Comparison of ENCODE assay signal across 19 cellular contexts in the genomic region with DNA sequence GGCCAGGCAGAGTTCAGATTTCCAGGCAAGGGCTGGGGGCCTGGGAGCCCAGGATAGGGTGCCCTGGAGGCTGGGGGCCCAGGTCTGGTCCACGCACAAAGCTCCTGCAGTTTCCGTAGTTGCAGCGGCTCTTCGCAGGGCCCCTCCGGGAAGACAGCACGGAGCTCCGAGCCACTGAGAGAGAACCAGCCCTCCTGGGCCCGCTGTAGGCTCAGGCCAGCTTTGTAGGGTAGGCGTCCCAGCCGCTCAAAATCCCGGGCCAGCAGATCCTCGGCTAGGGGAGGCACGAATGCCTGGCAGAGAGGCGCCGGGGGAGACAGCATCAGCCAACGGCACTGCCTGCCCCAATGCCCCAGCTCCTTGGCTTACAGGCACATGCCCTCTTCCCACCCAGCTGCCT. TPM values are rescaled to one million over a fixed set of nuclear protein-coding genes. Genes with fewer than 3 reads are reported as not detected.
DNase-seq lines count a peak whose midpoint lies in the region; ATAC-seq, FAIRE-seq and TF ChIP-seq lines count a peak whose summit lies in the region.
"Had no signal": no experiment of that assay in that cellular context is flagged by ENCODE, and none has a peak within 500 bp of the region (broad histone marks: within the 10 kb centered on the region; RNA-seq: fewer than 3 reads in every experiment).

No MANE protein-coding gene starts in this region.

- no peak for DNase-seq in GM23338 (ENCODE audit: low spot score)
- DNase-seq in IMR-90 = no peak
- peak; percentile 63 for DNase-seq in kidney
- DNase-seq in stimulated activated effector memory CD8-positive, alpha-beta T cell treated with anti-CD3 and anti-CD28 coated beads, Interleukin-12 subunit alpha, Interleukin-12 subunit beta, amount 100 ng/mL, for 72 hours (ENCODE audit: low spot score in 2 of 2) = no peak
- DNase-seq in small intestine = no peak
- DNase-seq in effector CD4-positive, alpha-beta T cell = no peak
- DNase-seq: 8988T; CD4-positive, alpha-beta memory T cell; DMS153; DMS79; GDM1; HCEC 1CT had no signal

- H3K4me1 ChIP-seq in GM23338 (ENCODE audit: insufficient read depth) = peaks cover 4% of the 10 kb centered on the region; the same call in 1 of the 2 replicates
- peaks cover 8% of the 10 kb centered on the region; the same call in 1 of the 2 replicates for H3K4me1 ChIP-seq in IMR-90 (ENCODE audit: control insufficient read depth, insufficient read depth, low read length)
- peaks cover 0 to 3% of the 10 kb centered on the region in 2 donors for H3K4me1 ChIP-seq in kidney (ENCODE audit: control insufficient read depth in 1 of 2, insufficient read depth in 1 of 2, low read depth in 1 of 2, low read length in 2 of 2)
- H3K4me1 ChIP-seq in small intestine (ENCODE audit: control insufficient read depth in 2 of 2, insufficient read depth in 1 of 2, low read depth in 1 of 2, low read length in 1 of 2) = no peaks in the 10 kb centered on the region
- H3K4me1 ChIP-seq: BLaER1 had no signal

- H3K4me3 ChIP-seq in GM23338 (no peak overlapping the region), IMR-90 (ENCODE audit: insufficient read depth, low read depth, low read length) (no peak overlapping the region), kidney (ENCODE audit: low read length in 2 of 2) (no peak overlapping the region), small intestine (ENCODE audit: low read depth in 1 of 2, low read length in 2 of 2) (no peak overlapping the region)
- H3K4me3 ChIP-seq: BLaER1 had no signal

- H2AK5ac ChIP-seq in IMR-90 (ENCODE audit: low read depth, low read length) = no peak overlapping the region

- no peak overlapping the region for H2BK15ac ChIP-seq in IMR-90 (ENCODE audit: low read depth, low read length)

- H4K91ac ChIP-seq in IMR-90 (ENCODE audit: insufficient read depth, low read depth, low read length) = no peak overlapping the region

- no peak overlapping the region for H2BK20ac ChIP-seq in IMR-90 (ENCODE audit: low read depth, low read length)

- H3K56ac ChIP-seq in IMR-90 (ENCODE audit: extremely low read depth, insufficient read depth, low read length) = no peak overlapping the region

- H3K27me3 ChIP-seq in GM23338 (ENCODE audit: insufficient read depth) (no peaks in the 10 kb centered on the region), IMR-90 (ENCODE audit: control insufficient read depth, insufficient read depth, low read length) (no peaks in the 10 kb centered on the region), small intestine (ENCODE audit: control insufficient read depth in 2 of 2, insufficient read depth in 2 of 2, low read length in 2 of 2) (no peaks in the 10 kb centered on the region)
- H3K27me3 ChIP-seq: BLaER1 had no signal

- H2AFZ ChIP-seq in GM23338 (no peak overlapping the region), IMR-90 (replicated peaks; ENCODE audit: low read length, poor library complexity) (no peak overlapping the region)

- no peak overlapping the region for H3K23ac ChIP-seq in IMR-90 (ENCODE audit: low read depth, low read length)

- H4K5ac ChIP-seq in IMR-90 (ENCODE audit: low read depth, low read length) = no peak overlapping the region

- H3K9ac ChIP-seq in IMR-90 (ENCODE audit: low read depth, low read length) (no peak overlapping the region), kidney (ENCODE audit: low read length in 2 of 2) (no peak overlapping the region)
- H3K9ac ChIP-seq: BLaER1 had no signal

- POLR2A ChIA-PET in IMR-90 (lab: Charles Lee; ENCODE audit: unreplicated experiment) = interaction anchor here (0.6 kb wide), 1 partner anchor 219 kb away, joined by 3 read pairs; no protein-coding TSS in a partner anchor

- H3K9me2 ChIP-seq in GM23338 (ENCODE audit: insufficient read depth) = no peaks in the 10 kb centered on the region

- ATAC-seq in GM23338 (peak; percentile 8; the same call in 2 of the 3 replicates), IMR-90 (ENCODE audit: low read depth) (no peak), HG03457 (IDR thresholded peaks at IDR 0.05; ENCODE audit: unreplicated experiment) (no peak)
- no peak for ATAC-seq in stimulated activated effector memory CD8-positive, alpha-beta T cell treated with anti-CD3 and anti-CD28 coated beads, Interleukin-12 subunit alpha, Interleukin-12 subunit beta, amount 100 ng/mL, for 72 hours
- ATAC-seq: HepG2 had no signal

- peaks cover 18% of the 10 kb centered on the region for H3K27me3 Mint-ChIP-seq in GM23338 (ENCODE audit: insufficient read depth, low read depth, poor library complexity)
- H3K27me3 Mint-ChIP-seq: CD4-positive, alpha-beta memory T cell had no signal

- H3K36me3 ChIP-seq in GM23338 (ENCODE audit: insufficient read depth) (no peaks in the 10 kb centered on the region; the same call in 1 of the 2 replicates), IMR-90 (ENCODE audit: control insufficient read depth, insufficient read depth, low read length) (peaks cover 89% of the 10 kb centered on the region), kidney (ENCODE audit: control insufficient read depth in 1 of 2, insufficient read depth in 2 of 2, low read length in 2 of 2) (peaks cover 51 to 72% of the 10 kb centered on the region in 2 donors), small intestine (ENCODE audit: control insufficient read depth in 2 of 2, insufficient read depth in 2 of 2, low read length in 2 of 2) (peaks cover 30 to 38% of the 10 kb centered on the region in 2 donors)

- H3K4ac ChIP-seq in IMR-90 (ENCODE audit: low read depth, low read length) = no peak overlapping the region

- H3K79me2 ChIP-seq in GM23338 (replicated peaks; ENCODE audit: insufficient read depth) = no peaks in the 10 kb centered on the region

- H4K8ac ChIP-seq in IMR-90 (ENCODE audit: low read depth in 2 of 2, low read length in 2 of 2) = no peak overlapping the region

- H4K20me1 ChIP-seq in GM23338 (replicated peaks; ENCODE audit: insufficient read depth) (no peaks in the 10 kb centered on the region), IMR-90 (ENCODE audit: insufficient read depth, low read length) (peaks cover 10% of the 10 kb centered on the region)

- no TSS peak for BruUV-seq in IMR-90 (replicated peaks; lab: Mats Ljungman, UMichigan)

- H3K14ac ChIP-seq in IMR-90 (replicated peaks; ENCODE audit: low read depth, low read length) = no peak overlapping the region

- 90% methylated on average over 13 of the region's 16 CpGs; no CpG with 5 or more reads in 1 of the 2 experiments for WGBS in IMR-90 (ENCODE audit: extremely low coverage in 2 of 2, insufficient read length in 1 of 2), 2 experiments
- 90 to 96% (median 91%) methylated on average over 16 of the region's 16 CpGs for WGBS in small intestine, 3 donors

- no peak for TF ChIP-seq RAD21 in IMR-90 (IDR thresholded peaks at IDR 0.05; ENCODE audit: low read length)

- peaks cover 47% of the 10 kb centered on the region for H3K36me3 Mint-ChIP-seq in GM23338 (ENCODE audit: low read depth)
- H3K36me3 Mint-ChIP-seq in stimulated activated effector memory CD8-positive, alpha-beta T cell treated with anti-CD3 and anti-CD28 coated beads, Interleukin-12 subunit alpha, Interleukin-12 subunit beta, amount 100 ng/mL, for 72 hours = peaks cover 94% of the 10 kb centered on the region

- no peak overlapping the region; the same call in 1 of the 2 replicates for H3K27ac Mint-ChIP-seq in GM23338
- H3K27ac Mint-ChIP-seq in stimulated activated effector memory CD8-positive, alpha-beta T cell treated with anti-CD3 and anti-CD28 coated beads, Interleukin-12 subunit alpha, Interleukin-12 subunit beta, amount 100 ng/mL, for 72 hours = peak overlapping the region; percentile 63

- H2AK9ac ChIP-seq in IMR-90 (replicated peaks; ENCODE audit: low read depth, low read length, poor library complexity) = peak overlapping the region; percentile 19

- FAIRE-seq in kidney (lab: Jason Lieb, UNC) (no peak), small intestine (lab: Jason Lieb, UNC) (no peak)
- FAIRE-seq: GM12892, GM18507, H1, HepG2 had no signal

- intact Hi-C loops in IMR-90 (cut with micrococcal nuclease) = no loop called here
- intact Hi-C loops in kidney (cut with DNase I) = no loop called here

- CTCF ChIA-PET in IMR-90 (lab: Yijun Ruan, JAX) = no interaction called here

- dilution Hi-C loops in IMR-90 (cut with HindIII; ENCODE audit: low sequenced_read_pairs, unreplicated experiment) = no loop called here

- no peak overlapping the region for H2BK5ac ChIP-seq in IMR-90 (ENCODE audit: low read depth, low read length, poor library complexity, severe bottlenecking)

- H3K4me3 Mint-ChIP-seq in GM23338 = no peak overlapping the region
- no peak overlapping the region for H3K4me3 Mint-ChIP-seq in stimulated activated effector memory CD8-positive, alpha-beta T cell treated with anti-CD3 and anti-CD28 coated beads, Interleukin-12 subunit alpha, Interleukin-12 subunit beta, amount 100 ng/mL, for 72 hours
- H3K4me3 Mint-ChIP-seq: CD14-positive monocyte; CD4-positive, alpha-beta memory T cell had no signal

- peaks cover 9% of the 10 kb centered on the region for H3K4me1 Mint-ChIP-seq in GM23338
- peaks cover 36% of the 10 kb centered on the region for H3K4me1 Mint-ChIP-seq in stimulated activated effector memory CD8-positive, alpha-beta T cell treated with anti-CD3 and anti-CD28 coated beads, Interleukin-12 subunit alpha, Interleukin-12 subunit beta, amount 100 ng/mL, for 72 hours

- no peaks in the 10 kb centered on the region for H3K9me3 Mint-ChIP-seq in GM23338
- no peaks in the 10 kb centered on the region for H3K9me3 Mint-ChIP-seq in stimulated activated effector memory CD8-positive, alpha-beta T cell treated with anti-CD3 and anti-CD28 coated beads, Interleukin-12 subunit alpha, Interleukin-12 subunit beta, amount 100 ng/mL, for 72 hours
- H3K9me3 Mint-ChIP-seq: CD4-positive, alpha-beta memory T cell had no signal

- peaks cover 7% of the 10 kb centered on the region; the same call in 1 of the 2 replicates for H3K9me1 ChIP-seq in IMR-90 (ENCODE audit: insufficient read depth, low read length)

- H3K27ac ChIP-seq in GM23338 (ENCODE audit: low read depth) (no peak overlapping the region), IMR-90 (ENCODE audit: insufficient read depth, low read length) (no peak overlapping the region), kidney (ENCODE audit: low read depth in 2 of 2, low read length in 2 of 2) (no peak overlapping the region), small intestine (ENCODE audit: low read depth in 1 of 2, low read length in 1 of 2) (no peak overlapping the region)
- H3K27ac ChIP-seq: BLaER1 had no signal

- no peaks in the 10 kb centered on the region for H3F3A ChIP-seq in GM23338 (replicated peaks; ENCODE audit: low read depth)

- in situ Hi-C loops in IMR-90 (cut with MboI; ENCODE audit: low sequenced_read_pairs) = no loop called here

- TF ChIP-seq CTCF in GM23338 (conservative IDR thresholded peaks at IDR 0.05; ENCODE audit: low read depth in 2 of 2) (no peak), IMR-90 (conservative IDR thresholded peaks at IDR 0.05; ENCODE audit: low read depth, low read length) (no peak), kidney (IDR thresholded peaks at IDR 0.05; ENCODE audit: borderline replicate concordance, extremely low read depth, insufficient read depth) (no peak)

- H3K9me3 ChIP-seq in IMR-90 (ENCODE audit: control insufficient read depth, insufficient read depth, low read length) (no peaks in the 10 kb centered on the region), kidney (ENCODE audit: control insufficient read depth in 1 of 2, low read length in 2 of 2) (no peaks in the 10 kb centered on the region), small intestine (ENCODE audit: control insufficient read depth, low read depth) (no peaks in the 10 kb centered on the region)
- H3K9me3 ChIP-seq: BLaER1 had no signal

- H3K79me1 ChIP-seq in IMR-90 (ENCODE audit: low read depth in 1 of 2, low read length in 2 of 2) = peaks cover 0 to 22% of the 10 kb centered on the region in 2 experiments; a peak in 1 of 4 replicates

- H2BK120ac ChIP-seq in IMR-90 (ENCODE audit: low read depth, low read length) = no peak overlapping the region

- TF ChIP-seq POLR2A in IMR-90 (IDR thresholded peaks at IDR 0.05; ENCODE audit: low read depth, low read length) = no peak

- no peak overlapping the region for H3K18ac ChIP-seq in IMR-90 (ENCODE audit: low read depth, low read length)

- H3K4me2 ChIP-seq in GM23338 (0 out of 2 replicates have a peak overlapping the region, but pooled peaks have one; percentile 43), IMR-90 (ENCODE audit: low read depth, low read length) (no peak overlapping the region)
- H3K4me2 ChIP-seq: BLaER1 had no signal

RNA-seq across cellular contexts. Expression of a gene that starts 23.6 kb away (rescaled TPM):
- total RNA-seq in GM23338 (2014; rRNA removed; shearing (Covaris generic)) = 8.2 and 16.2 TPM in 2 replicates
- polyA plus RNA-seq in GM23338 (2016; fragmentation: Nextera tagmentation; extraction: Ambion mirVana) (4.1 and 4.3 TPM in 2 replicates), IMR-90 (2012; rRNA removed) (0.02 and 0.06 TPM in 2 replicates), kidney (ENCODE audit: insufficient read depth, low read depth, low replicate concordance) (12.6 TPM), small intestine (10 to 100 TPM in 1 of 3 donors, 1 to 10 TPM in 2; 1.8 to 31.6 (median 8.1) TPM)
- total RNA-seq in IMR-90 (2012; rRNA removed) (not detected in 2 replicates), kidney (42.0 TPM)
- polyA plus RNA-seq in IMR-90 (2012; cell fraction: cytosol; rRNA removed) = 0.01 and 0.22 TPM in 2 replicates
- 0.17 and 0.21 TPM in 2 replicates for polyA plus RNA-seq in IMR-90 (2012; cell fraction: nucleus; rRNA removed; ENCODE audit: low replicate concordance)
- total RNA-seq: HepG2 had no signal

RNA-seq across cellular contexts. Expression of a gene that starts 54.4 kb away (rescaled TPM):
- 110 and 116 TPM in 2 replicates for total RNA-seq in GM23338 (2014; rRNA removed; shearing (Covaris generic))
- polyA plus RNA-seq in GM23338 (2016; fragmentation: Nextera tagmentation; extraction: Ambion mirVana) = 21.4 and 24.5 TPM in 2 replicates
- 37.6 and 38.0 TPM in 2 replicates for total RNA-seq in IMR-90 (2012; rRNA removed)
- 59.4 and 63.1 TPM in 2 replicates for polyA plus RNA-seq in IMR-90 (2012; rRNA removed)
- polyA plus RNA-seq in IMR-90 (2012; cell fraction: cytosol; rRNA removed) = 42.2 and 63.5 TPM in 2 replicates
- polyA plus RNA-seq in IMR-90 (2012; cell fraction: nucleus; rRNA removed; ENCODE audit: low replicate concordance) = 119 and 357 TPM in 2 replicates
- 80.8 TPM for total RNA-seq in kidney
- polyA plus RNA-seq in kidney (ENCODE audit: insufficient read depth, low read depth, low replicate concordance) = 58.2 TPM
- 10 to 100 TPM; 42.2 to 58.4 (median 48.0) TPM for polyA plus RNA-seq in small intestine
